ENCODE assay signal across 22 cellular contexts in genomic region chr12:106601548-106601947, GRCh38. TPM values are rescaled to one million over a fixed set of nuclear protein-coding genes. Genes with fewer than 3 reads are reported as not detected.
DNase-seq lines count a peak whose midpoint lies in the region; ATAC-seq and TF ChIP-seq lines count a peak whose summit lies in the region.
"Had no signal": no experiment of that assay in that cellular context is flagged by ENCODE, and none has a peak within 500 bp of the region (broad histone marks: within the 10 kb centered on the region; RNA-seq: fewer than 3 reads in every experiment).

No MANE protein-coding gene starts in this region.

- 87 to 92% methylated on average over 8 to 11 of the region's 11 CpGs for WGBS in endodermal cell (ENCODE audit: insufficient coverage in 1 of 2, insufficient read length in 1 of 2), 2 experiments
- WGBS in stomach, 5 donors: 78 to 86% (median 81%) methylated on average over 8 to 11 of the region's 11 CpGs

- peak overlapping the region; percentile 89 for H3K27ac ChIP-seq in endodermal cell (ENCODE audit: low read depth, low read length)
- no peak overlapping the region for H3K27ac ChIP-seq in neural progenitor cell
- no peak overlapping the region for H3K27ac ChIP-seq in stomach
- H3K27ac ChIP-seq: 22Rv1; BLaER1 treated with 17β-estradiol and CSF1 and Interleukin-3, amounts not matched to agents 10 nM and 100 nM; KMS-11 had no signal

- H3K36me3 ChIP-seq in endodermal cell (ENCODE audit: control insufficient read depth, insufficient read depth, low read length): no peaks in the 10 kb centered on the region
- H3K36me3 ChIP-seq in neural progenitor cell: no peaks in the 10 kb centered on the region
- H3K36me3 ChIP-seq in stomach: no peaks in the 10 kb centered on the region
- H3K36me3 ChIP-seq: BLaER1 treated with 17β-estradiol and CSF1 and Interleukin-3, amounts not matched to agents 10 nM and 100 nM had no signal

- H3K4me3 Mint-ChIP-seq in T-helper 17 cell: no peak overlapping the region
- no peak overlapping the region for H3K4me3 Mint-ChIP-seq in endodermal cell
- H3K4me3 Mint-ChIP-seq in neural progenitor cell: peak overlapping the region; percentile 48
- H3K4me3 Mint-ChIP-seq: CD4-positive, alpha-beta memory T cell had no signal

- H3K4me1 Mint-ChIP-seq in T-helper 17 cell (peaks cover 3% of the 10 kb centered on the region), endodermal cell (peaks cover 17% of the 10 kb centered on the region), neural progenitor cell (peaks cover 72% of the 10 kb centered on the region)
- H3K4me1 Mint-ChIP-seq: CD4-positive, alpha-beta memory T cell had no signal

- peaks cover 7% of the 10 kb centered on the region for H3F3A ChIP-seq in neural progenitor cell (ENCODE audit: low read depth)

- TF ChIP-seq POLR2A in stomach (IDR thresholded peaks at IDR 0.05): no peak

- H3K9me3 Mint-ChIP-seq in endodermal cell (no peaks in the 10 kb centered on the region), neural progenitor cell (no peaks in the 10 kb centered on the region)

- H4K20me1 ChIP-seq in neural progenitor cell (ENCODE audit: low read depth): no peaks in the 10 kb centered on the region
- H4K20me1 ChIP-seq: BLaER1 treated with 17β-estradiol and CSF1 and Interleukin-3, amounts not matched to agents 10 nM and 100 nM had no signal

- no peak overlapping the region for H3K9ac ChIP-seq in endodermal cell (ENCODE audit: extremely low read depth, low read length, poor library complexity, severe bottlenecking)
- H3K9ac ChIP-seq in neural progenitor cell: no peak overlapping the region
- H3K9ac ChIP-seq: BLaER1 treated with 17β-estradiol and CSF1 and Interleukin-3, amounts not matched to agents 10 nM and 100 nM; KMS-11 had no signal

- no peak overlapping the region for H3K4me3 ChIP-seq in endodermal cell (ENCODE audit: low read length)
- no peak overlapping the region for H3K4me3 ChIP-seq in neural progenitor cell
- H3K4me3 ChIP-seq in stomach: no peak overlapping the region
- H3K4me3 ChIP-seq: BLaER1 treated with 17β-estradiol and CSF1 and Interleukin-3, amounts not matched to agents 10 nM and 100 nM had no signal

- no peak for ATAC-seq in T-helper 17 cell
- ATAC-seq: Right ventricle myocardium inferior had no signal

- H3K27me3 Mint-ChIP-seq in T-helper 17 cell (peaks cover 59% of the 10 kb centered on the region), endodermal cell (ENCODE audit: insufficient read depth) (peaks cover 13% of the 10 kb centered on the region), neural progenitor cell (ENCODE audit: insufficient read depth, low read depth) (peaks cover 2% of the 10 kb centered on the region)

- TF ChIP-seq CTCF in endodermal cell (conservative IDR thresholded peaks at IDR 0.05) (no peak), neural progenitor cell (IDR thresholded peaks at IDR 0.05) (no peak), stomach (IDR thresholded peaks at IDR 0.05) (no peak)

- H3K9me3 ChIP-seq in T-helper 17 cell (ENCODE audit: control insufficient read depth, low read length, poor library complexity, severe bottlenecking) (no peaks in the 10 kb centered on the region), endodermal cell (ENCODE audit: control insufficient read depth, low read length) (no peaks in the 10 kb centered on the region), neural progenitor cell (ENCODE audit: low read depth) (no peaks in the 10 kb centered on the region), stomach (no peaks in the 10 kb centered on the region)
- H3K9me3 ChIP-seq: BLaER1 treated with 17β-estradiol and CSF1 and Interleukin-3, amounts not matched to agents 10 nM and 100 nM had no signal

- intact Hi-C loops in stomach (cut with DNase I; ENCODE audit: low total_unique reads): no loop called here

- no peak overlapping the region for H2AFZ ChIP-seq in neural progenitor cell (replicated peaks)

- H3K79me2 ChIP-seq in neural progenitor cell (ENCODE audit: low read depth): no peaks in the 10 kb centered on the region

- H3K27me3 ChIP-seq in endodermal cell (ENCODE audit: control insufficient read depth, insufficient read depth, low read length, poor library complexity, severe bottlenecking) (peaks cover 8% of the 10 kb centered on the region), neural progenitor cell (peaks cover 26% of the 10 kb centered on the region), stomach (peaks cover 0 to 14% (median 0%) of the 10 kb centered on the region in 3 donors)
- H3K27me3 ChIP-seq: BLaER1 treated with 17β-estradiol and CSF1 and Interleukin-3, amounts not matched to agents 10 nM and 100 nM had no signal

- no peak for TF ChIP-seq EP300 in stomach (IDR thresholded peaks at IDR 0.05)

- H3K36me3 Mint-ChIP-seq in T-helper 17 cell (ENCODE audit: low read depth) (no peaks in the 10 kb centered on the region), endodermal cell (ENCODE audit: low read depth) (no peaks in the 10 kb centered on the region), neural progenitor cell (peaks cover 59% of the 10 kb centered on the region)
- H3K36me3 Mint-ChIP-seq: CD4-positive, alpha-beta memory T cell had no signal

- H3K27ac Mint-ChIP-seq in T-helper 17 cell: peak overlapping the region; percentile 27
- no peak overlapping the region for H3K27ac Mint-ChIP-seq in endodermal cell
- peak overlapping the region; percentile 64 for H3K27ac Mint-ChIP-seq in neural progenitor cell
- H3K27ac Mint-ChIP-seq: CD4-positive, alpha-beta memory T cell had no signal

- H3K4me1 ChIP-seq in endodermal cell (ENCODE audit: control insufficient read depth, insufficient read depth, low read length) (peaks cover 4% of the 10 kb centered on the region), neural progenitor cell (peaks cover 20% of the 10 kb centered on the region), stomach (no peaks in the 10 kb centered on the region)

- peak overlapping the region; percentile 15 for H3K4me2 ChIP-seq in neural progenitor cell
- H3K4me2 ChIP-seq: BLaER1 treated with 17β-estradiol and CSF1 and Interleukin-3, amounts not matched to agents 10 nM and 100 nM; KMS-11 had no signal

- DNase-seq in DMS 273 (lab: John Stamatoyannopoulos, UW; ENCODE audit: unreplicated experiment): peak; percentile 7
- DNase-seq in DMS 273 treated with DMSO at 0.1 percent for 48 hours (lab: John Stamatoyannopoulos, UW): no peak
- no peak for DNase-seq in T-helper 17 cell
- peak; percentile 60 for DNase-seq in endodermal cell
- DNase-seq in neural progenitor cell (ENCODE audit: low spot score): peak; percentile 54
- DNase-seq in stomach: no peak
- no peak for DNase-seq in GOT3 (lab: John Stamatoyannopoulos, UW)
- DNase-seq in amniotic stem cell (lab: John Stamatoyannopoulos, UW): no peak
- DNase-seq: CD4-positive, alpha-beta memory T cell; GDM1; IMR-90; NCI-H1092 treated with DMSO at 0.1 percent for 48 hours; NCI-H1436 treated with DMSO at 0.1 percent for 48 hours; NCI-H2171; NCI-H345; OCI-M1 had no signal

RNA-seq across cellular contexts. Expression of gene RFX4, which starts 18.7 kb away (rescaled TPM):
- total RNA-seq in T-helper 17 cell: not detected
- total RNA-seq in endodermal cell: under 1 TPM; 0.09 to 0.86 TPM
- 95.3 TPM for polyA plus RNA-seq in endodermal cell (2013, experiment 1 of 2)
- polyA plus RNA-seq in endodermal cell (2013, experiment 2 of 2): 84.7 TPM
- 0.22 and 3.4 TPM in 2 replicates for total RNA-seq in neural progenitor cell (ENCODE audit: low replicate concordance)
- total RNA-seq in stomach: not detected
- not detected for polyA plus RNA-seq in stomach
- total RNA-seq: CD4-positive, alpha-beta memory T cell; Daoy; IMR-90; Right ventricle myocardium inferior; SK-MEL-5 had no signal
- polyA plus RNA-seq: CD4-positive, alpha-beta memory T cell; IMR-90 had no signal

Comparison
In these comparisons a context has a peak if more than half of its experiments do, and no peak if none do; other contexts are left out.
1. DNase-seq: peak in DMS 273 (single experiment), endodermal cell (single experiment) and neural progenitor cell (single experiment); none in DMS 273 treated with DMSO at 0.1 percent for 48 hours (single experiment), T-helper 17 cell (0 of 3), stomach (single experiment), GOT3 (single experiment) and amniotic stem cell (single experiment).